In genomic region chr14:32397871-32398640, GRCh38 we compare ENCODE assay signal across 12 cellular contexts.
DNase-seq lines count a peak whose midpoint lies in the region; ATAC-seq and TF ChIP-seq lines count a peak whose summit lies in the region.
"Had no signal": no experiment of that assay in that cellular context is flagged by ENCODE, and none has a peak within 500 bp of the region (broad histone marks: within the 10 kb centered on the region; RNA-seq: fewer than 3 reads in every experiment).

No MANE protein-coding gene starts in this region.

- intact Hi-C loops in posterior cingulate gyrus (cut with DNase I): no loop called here

- ATAC-seq in GM21447 (IDR thresholded peaks at IDR 0.05; ENCODE audit: unreplicated experiment): no peak
- ATAC-seq: activated CD8-positive, alpha-beta T cell treated with anti-CD3 and anti-CD28 coated beads for 36 hours; sciatic nerve had no signal

- peak overlapping the region; percentile 23 for H3K27ac ChIP-seq in angular gyrus (ENCODE audit: low read depth, low read length)

- TF ChIP-seq CTCF in fibroblast of the aortic adventitia (IDR thresholded peaks at IDR 0.05; ENCODE audit: insufficient read depth, low read length): no peak

- DNase-seq in HT-29 (ENCODE audit: low spot score): peak; percentile 37
- peak; percentile 75 for DNase-seq in fibroblast of the aortic adventitia (ENCODE audit: low read depth)
- DNase-seq in stromal cell of bone marrow (ENCODE audit: low read depth): peak; percentile 20
- no peak for DNase-seq in posterior cingulate gyrus
- DNase-seq in NCI-H128 (lab: John Stamatoyannopoulos, UW; ENCODE audit: unreplicated experiment): no peak
- DNase-seq in AML-193 (lab: John Stamatoyannopoulos, UW): no peak
- DNase-seq: activated CD8-positive, alpha-beta T cell treated with anti-CD3 and anti-CD28 coated beads for 36 hours; activated naive CD8-positive, alpha-beta T cell treated with anti-CD3 and anti-CD28 coated beads, Interleukin-2, amount 10 ng/mL, durations not matched to agents 7 days and 5 days; NCI-H446 treated with DMSO at 0.1 percent for 48 hours had no signal

- H3K4me3 ChIP-seq in fibroblast of the aortic adventitia (ENCODE audit: low read depth, low read length): no peak overlapping the region

Comparison
In these comparisons a context has a peak if more than half of its experiments do, and no peak if none do; other contexts are left out.
1. DNase-seq: peak in HT-29 (single experiment), fibroblast of the aortic adventitia (single experiment) and stromal cell of bone marrow (single experiment); none in posterior cingulate gyrus (0 of 10), NCI-H128 (single experiment) and AML-193 (0 of 2).